ENCODE assay signal across 25 cellular contexts in genomic region chr4:108716340-108716739, GRCh38. TPM values are rescaled to one million over a fixed set of nuclear protein-coding genes. Genes with fewer than 3 reads are reported as not detected.
DNase-seq lines count a peak whose midpoint lies in the region; ATAC-seq, FAIRE-seq and TF ChIP-seq lines count a peak whose summit lies in the region.
"Had no signal": no experiment of that assay in that cellular context is flagged by ENCODE, and none has a peak within 500 bp of the region (broad histone marks: within the 10 kb centered on the region; RNA-seq: fewer than 3 reads in every experiment).

No MANE protein-coding gene starts in this region.

- H3K4me3 ChIP-seq in Loucy (ENCODE audit: low read length, poor library complexity, severe bottlenecking): no peak overlapping the region
- no peak overlapping the region for H3K4me3 ChIP-seq in H1 (ENCODE audit: extremely low read depth in 1 of 4, insufficient read depth in 2 of 4, low read depth in 3 of 4, low read length in 4 of 4)
- H3K4me3 ChIP-seq in tibial artery: no peak overlapping the region
- no peak overlapping the region for H3K4me3 ChIP-seq in brain microvascular endothelial cell (ENCODE audit: low read depth, low read length)
- H3K4me3 ChIP-seq: A549; BLaER1 treated with 17β-estradiol and CSF1 and Interleukin-3, amounts not matched to agents 10 nM and 100 nM had no signal

- no peak overlapping the region for H3K14ac ChIP-seq in H1 (ENCODE audit: insufficient read length)

- no peak for ATAC-seq in HG03039 (IDR thresholded peaks at IDR 0.05; ENCODE audit: unreplicated experiment)
- ATAC-seq: A549 had no signal

- H3K36me3 ChIP-seq in Loucy (ENCODE audit: insufficient read depth, low read length) (no peaks in the 10 kb centered on the region), H1 (ENCODE audit: control insufficient read depth in 2 of 4, insufficient read depth in 4 of 4, low read length in 3 of 4) (no peaks in the 10 kb centered on the region), tibial artery (no peaks in the 10 kb centered on the region), brain microvascular endothelial cell (replicated peaks) (no peaks in the 10 kb centered on the region)
- H3K36me3 ChIP-seq: BE2C; BLaER1 treated with 17β-estradiol and CSF1 and Interleukin-3, amounts not matched to agents 10 nM and 100 nM had no signal

- no peak overlapping the region for H4K8ac ChIP-seq in H1 (ENCODE audit: extremely low read depth, insufficient read depth, low read length)

- H3K23ac ChIP-seq in H1 (ENCODE audit: insufficient read length): no peak overlapping the region

- H3K23me2 ChIP-seq in H1 (ENCODE audit: low read depth, low read length): no peaks in the 10 kb centered on the region

- no peak overlapping the region for H4K5ac ChIP-seq in H1 (ENCODE audit: insufficient read length, low read depth, low read length)

- H4K91ac ChIP-seq in H1 (replicated peaks; ENCODE audit: insufficient read length, low read length): no peak overlapping the region

- CTCF ChIA-PET in GM10248 (lab: Yijun Ruan, JAX) (no interaction called here), H1 (lab: Charles Lee; ENCODE audit: partially characterized antibody) (interaction anchor here (1.0 to 1.6 kb wide), 2 partner anchors 9 to 64 kb away, joined by 3 to 4 read pairs; no protein-coding TSS in a partner anchor)

- no peaks in the 10 kb centered on the region for H3K79me2 ChIP-seq in Loucy (ENCODE audit: insufficient read depth, low read length)
- no peaks in the 10 kb centered on the region for H3K79me2 ChIP-seq in H1 (ENCODE audit: control insufficient read depth in 1 of 2, insufficient read depth in 2 of 2, low read length in 2 of 2)

- no peak overlapping the region for H3K18ac ChIP-seq in H1 (ENCODE audit: extremely low read depth, low read length)

- no peak overlapping the region for H2BK120ac ChIP-seq in H1 (replicated peaks; ENCODE audit: low read depth, low read length)

- H3K27me3 ChIP-seq in Loucy (ENCODE audit: insufficient read depth, low read length, poor library complexity, severe bottlenecking) (peaks cover 6% of the 10 kb centered on the region), H1 (replicated peaks in 1 of 4; ENCODE audit: control insufficient read depth in 3 of 4, extremely low read depth in 1 of 4, insufficient read depth in 3 of 4, low read length in 3 of 4) (no peaks in the 10 kb centered on the region), tibial artery (no peaks in the 10 kb centered on the region), brain microvascular endothelial cell (replicated peaks) (no peaks in the 10 kb centered on the region)
- H3K27me3 ChIP-seq: BLaER1 treated with 17β-estradiol and CSF1 and Interleukin-3, amounts not matched to agents 10 nM and 100 nM had no signal

- TF ChIP-seq EP300 in H1 (IDR thresholded peaks at IDR 0.05; ENCODE audit: borderline replicate concordance in 1 of 2, low read depth in 2 of 2, low read length in 2 of 2): no peak

- peak in 1 of 2 experiments; percentile 17; a peak in 1 of 4 replicates for TF ChIP-seq RAD21 in H1 (IDR thresholded peaks at IDR 0.05 in 1 of 2, conservative IDR thresholded peaks at IDR 0.05 in 1 of 2; ENCODE audit: low read depth in 2 of 2, low read length in 2 of 2)

- no peak overlapping the region for H2BK15ac ChIP-seq in H1 (ENCODE audit: low read length)

- intact Hi-C loops in tibial artery (cut with DNase I; ENCODE audit: low total_unique reads): no loop called here

- H2BK20ac ChIP-seq in H1 (ENCODE audit: low read length): peak overlapping the region; percentile 72; the same call in 1 of the 2 replicates

- no peak overlapping the region for H3K56ac ChIP-seq in H1 (replicated peaks; ENCODE audit: insufficient read length, low read depth, low read length)

- H2BK12ac ChIP-seq in H1 (ENCODE audit: low read depth, low read length): no peak overlapping the region

- no peak for FAIRE-seq in H1 (lab: Jason Lieb, UNC)
- FAIRE-seq: A549, D721Med, GM12891, GM18507 had no signal

- TF ChIP-seq CTCF in GM10248 (IDR thresholded peaks at IDR 0.05; ENCODE audit: control extremely low read depth, extremely low read depth, low read depth, missing control alignments) (peak; percentile 2), Loucy (conservative IDR thresholded peaks at IDR 0.05; ENCODE audit: low read length) (0 out of 2 replicates have a peak, but pooled peaks have one; percentile 16), H1 (IDR thresholded peaks at IDR 0.05; ENCODE audit: control extremely low read depth in 1 of 3, insufficient read depth in 1 of 3, low read depth in 1 of 3, low read length in 3 of 3) (no peak), tibial artery (IDR thresholded peaks at IDR 0.05) (no peak), brain microvascular endothelial cell (IDR thresholded peaks at IDR 0.05; ENCODE audit: low read depth, low read length, missing control alignments) (no peak)

- H3K4me1 ChIP-seq in Loucy (ENCODE audit: insufficient read depth, low read length, poor library complexity, severe bottlenecking) (no peaks in the 10 kb centered on the region), H1 (replicated peaks in 1 of 4; ENCODE audit: control insufficient read depth in 3 of 4, insufficient read depth in 4 of 4, low read length in 3 of 4) (peaks cover 0 to 9% (median 2%) of the 10 kb centered on the region in 4 experiments; a peak in 2 of 7 replicates), tibial artery (no peaks in the 10 kb centered on the region)
- H3K4me1 ChIP-seq: A549, BE2C had no signal

- H2AK5ac ChIP-seq in H1 (ENCODE audit: low read depth, low read length): 0 out of 2 replicates have a peak overlapping the region, but pooled peaks have one; percentile 10

- whole genome bisulfite sequencing in H1 (ENCODE audit: extremely low coverage in 1 of 2, insufficient coverage in 1 of 2, insufficient read length in 1 of 2, insufficient replicate concordance in 2 of 2, low coverage in 1 of 2, low lambda C conversion rate in 2 of 2, missing lambda C conversion rate in 1 of 2), 2 experiments: 45% methylated on average over 2 of the region's 2 CpGs; no CpG with 5 or more reads in 1 of the 2 experiments

- no peak overlapping the region for H3K27ac ChIP-seq in H1 (ENCODE audit: low read depth, low read length)
- H3K27ac ChIP-seq in tibial artery: no peak overlapping the region
- H3K27ac ChIP-seq in brain microvascular endothelial cell: no peak overlapping the region
- H3K27ac ChIP-seq: A549; BLaER1 treated with 17β-estradiol and CSF1 and Interleukin-3, amounts not matched to agents 10 nM and 100 nM had no signal

- in situ Hi-C loops in brain microvascular endothelial cell (cut with HindIII; ENCODE audit: low pct_ligation_motif_present, low sequenced_read_pairs): no loop called here

- no peaks in the 10 kb centered on the region for H3K79me1 ChIP-seq in H1 (ENCODE audit: low read depth, low read length)

- H3K9ac ChIP-seq in Loucy (ENCODE audit: low read depth, low read length, poor library complexity, severe bottlenecking) (no peak overlapping the region), H1 (replicated peaks in 1 of 4; ENCODE audit: extremely low read depth in 1 of 4, low read depth in 3 of 4, low read length in 3 of 4) (no peak overlapping the region)
- H3K9ac ChIP-seq: BLaER1 treated with 17β-estradiol and CSF1 and Interleukin-3, amounts not matched to agents 10 nM and 100 nM had no signal

- H2AFZ ChIP-seq in Loucy (ENCODE audit: low read length): no peak overlapping the region
- no peak overlapping the region for H2AFZ ChIP-seq in H1 (ENCODE audit: low read length)

- H3F3A ChIP-seq in Loucy (ENCODE audit: low read depth): no peaks in the 10 kb centered on the region

- POLR2A ChIA-PET in GM10248 (lab: Yijun Ruan, JAX): no interaction called here
- POLR2A ChIA-PET in H1 (lab: Charles Lee; ENCODE audit: partially characterized antibody): interaction anchor here (1.2 kb wide), 1 partner anchor 26 kb away, joined by 3 read pairs; no protein-coding TSS in a partner anchor

- no peaks in the 10 kb centered on the region for H3K9me2 ChIP-seq in Loucy (replicated peaks; ENCODE audit: low read depth, low read length)

- H3K9me3 ChIP-seq in Loucy (ENCODE audit: insufficient read depth, low read depth, low read length) (no peaks in the 10 kb centered on the region), H1 (ENCODE audit: insufficient read depth in 2 of 2, low read depth in 1 of 2, low read length in 1 of 2) (no peaks in the 10 kb centered on the region), tibial artery (no peaks in the 10 kb centered on the region)
- H3K9me3 ChIP-seq: A549; BE2C; BLaER1 treated with 17β-estradiol and CSF1 and Interleukin-3, amounts not matched to agents 10 nM and 100 nM had no signal

- TF ChIP-seq POLR2A in H1 (IDR thresholded peaks at IDR 0.05; ENCODE audit: control extremely low read depth in 1 of 2, low read depth in 2 of 2, low read length in 2 of 2): no peak

- no peaks in the 10 kb centered on the region for H4K20me1 ChIP-seq in Loucy (ENCODE audit: insufficient read depth, low read length, poor library complexity, severe bottlenecking)
- no peaks in the 10 kb centered on the region for H4K20me1 ChIP-seq in H1 (replicated peaks in 1 of 2; ENCODE audit: control insufficient read depth in 1 of 2, insufficient read depth in 2 of 2, low read length in 2 of 2)
- H4K20me1 ChIP-seq: BLaER1 treated with 17β-estradiol and CSF1 and Interleukin-3, amounts not matched to agents 10 nM and 100 nM had no signal

- no peak overlapping the region for H3K4me2 ChIP-seq in Loucy (ENCODE audit: low read depth, low read length, poor library complexity, severe bottlenecking)
- H3K4me2 ChIP-seq in H1 (ENCODE audit: insufficient read depth in 1 of 2, low read depth in 2 of 2, low read length in 2 of 2): no peak overlapping the region
- H3K4me2 ChIP-seq: A549 had no signal

- no peak overlapping the region for H3K4ac ChIP-seq in H1 (replicated peaks; ENCODE audit: insufficient read length, low read depth, low read length)

- no peak overlapping the region for H2BK5ac ChIP-seq in H1 (ENCODE audit: low read depth, low read length)

- no peak for DNase-seq in GM10248 (ENCODE audit: extremely low spot score)
- DNase-seq in H1 (ENCODE audit: low read depth in 1 of 2, low spot score in 2 of 2): no peak
- no peak for DNase-seq in GDM1 (lab: John Stamatoyannopoulos, UW)
- no peak for DNase-seq in tibial artery
- no peak for DNase-seq in brain microvascular endothelial cell
- DNase-seq: 8988T; ACHN; AML-193; BE2C; CD4-positive, alpha-beta T cell; CD8-positive, alpha-beta memory T cell; DMS 273 treated with DMSO at 0.1 percent for 48 hours; DMS79; GOT3; H7; HCEC 1CT had no signal

TF ChIP-seq in H1, 55 proteins besides CTCF, POLR2A, EP300 and RAD21 (continues in another document):
- TF ChIP-seq BACH1 (IDR thresholded peaks at IDR 0.05; ENCODE audit: low read length) (no peak), RBBP5 (IDR thresholded peaks at IDR 0.05; ENCODE audit: borderline replicate concordance, low read depth, low read length) (no peak)

RNA-seq across cellular contexts. Expression of gene ETNPPL, which starts 46.5 kb away (rescaled TPM):
- 2.5 and 3.9 TPM in 2 replicates for total RNA-seq in H1 (2021; fragmentation: NEBNext Ultra II Directional; extraction: Animal tissue kit (Norgen Biotek cat#: 25700))
- polyA plus RNA-seq in H1 (2011; rRNA removed): 0.41 and 0.80 TPM in 2 replicates
- polyA plus RNA-seq in H1 (2011; cell fraction: cytosol; rRNA removed): 1.1 TPM
- 1.6 TPM for polyA plus RNA-seq in H1 (2011; cell fraction: nucleus; rRNA removed)
- polyA plus RNA-seq in H1 (2012, experiment 1 of 2): 1.2 to 1.9 TPM (median 1.7 TPM) in 4 replicates
- 0.12 TPM for polyA plus RNA-seq in H1 (2012, experiment 2 of 2)
- 1.6 TPM for polyA plus RNA-seq in H1 (2013, experiment 1 of 2)
- 1.2 TPM for polyA plus RNA-seq in H1 (2013, experiment 2 of 2)
- 1.2 and 1.7 TPM in 2 replicates for polyA minus RNA-seq in H1 (2011; rRNA and poly(A)+ RNA removed)
- 1.0 TPM for polyA minus RNA-seq in H1 (2011; cell fraction: cytosol; rRNA and poly(A)+ RNA removed)
- 1.3 TPM for polyA minus RNA-seq in H1 (2011; cell fraction: nucleus; rRNA and poly(A)+ RNA removed)
- total RNA-seq: CD4-positive, alpha-beta T cell; CD8-positive, alpha-beta memory T cell; G401 had no signal
- polyA plus RNA-seq: A549; CD14-positive monocyte; CD8-positive, alpha-beta memory T cell had no signal

Comparison
In these comparisons a context has a peak if more than half of its experiments do, and no peak if none do; other contexts are left out.
1. CTCF ChIP-seq: peak in GM10248 (single experiment) and Loucy (single experiment); none in H1 (0 of 3), tibial artery (0 of 2) and brain microvascular endothelial cell (single experiment).